ENCODE assay signal across 9 cellular contexts in genomic region chr13:101942038-101942437, GRCh38.
DNase-seq lines count a peak whose midpoint lies in the region; ATAC-seq and TF ChIP-seq lines count a peak whose summit lies in the region.
"Had no signal": no experiment of that assay in that cellular context is flagged by ENCODE, and none has a peak within 500 bp of the region (broad histone marks: within the 10 kb centered on the region; RNA-seq: fewer than 3 reads in every experiment).

No MANE protein-coding gene starts in this region.

- no peaks in the 10 kb centered on the region for H3K9me3 ChIP-seq in neuronal stem cell (replicated peaks in 1 of 2; ENCODE audit: control insufficient read depth in 2 of 2, insufficient read depth in 1 of 2, low read depth in 1 of 2, low read length in 2 of 2)

- no peak overlapping the region for H3K4ac ChIP-seq in neuronal stem cell (ENCODE audit: low read length)

- no peak overlapping the region for H3K18ac ChIP-seq in neuronal stem cell (ENCODE audit: low read length)

- H3K9ac ChIP-seq in neuronal stem cell (ENCODE audit: low read depth, low read length, poor library complexity): no peak overlapping the region

- peaks cover 0 to 2% (median 0%) of the 10 kb centered on the region in 3 experiments for H3K27me3 ChIP-seq in neuronal stem cell (ENCODE audit: control insufficient read depth in 3 of 3, insufficient read depth in 3 of 3, low read depth in 1 of 3, low read length in 3 of 3)

- H3K27ac ChIP-seq in neuronal stem cell (replicated peaks; ENCODE audit: low read length): no peak overlapping the region

- intact Hi-C loops in Right ventricle myocardium inferior (cut with DNase I): loop anchor here (1.0 to 10.0 kb wide), 6 partner anchors 70 to 615 kb away; partner anchors contain the start of gene FGF14
- intact Hi-C loops in cardiac septum (cut with DNase I): loop anchor here (2.0 to 10.0 kb wide), 3 partner anchors 153 to 613 kb away; no protein-coding TSS in a partner anchor

- H3K79me1 ChIP-seq in neuronal stem cell (ENCODE audit: low read depth, low read length): no peaks in the 10 kb centered on the region

- H4K8ac ChIP-seq in neuronal stem cell (ENCODE audit: low read depth, low read length): no peak overlapping the region

- H2BK120ac ChIP-seq in neuronal stem cell (ENCODE audit: low read depth, low read length): no peak overlapping the region

- H3K23ac ChIP-seq in neuronal stem cell (ENCODE audit: low read depth, low read length, poor library complexity): no peak overlapping the region

- peak; percentile 92 for TF ChIP-seq CTCF in epithelial cell of proximal tubule (conservative IDR thresholded peaks at IDR 0.05; ENCODE audit: low read depth, low read length)

- H2BK15ac ChIP-seq in neuronal stem cell (ENCODE audit: low read length): no peak overlapping the region

- no peak overlapping the region for H3K14ac ChIP-seq in neuronal stem cell (ENCODE audit: low read length)

- ATAC-seq in Right ventricle myocardium inferior (peak; percentile 89), HG03460 (IDR thresholded peaks at IDR 0.05; ENCODE audit: unreplicated experiment) (peak; percentile 57), HG02623 (IDR thresholded peaks at IDR 0.05; ENCODE audit: unreplicated experiment) (no peak)

- no peaks in the 10 kb centered on the region for H3K36me3 ChIP-seq in neuronal stem cell (replicated peaks in 1 of 2; ENCODE audit: control insufficient read depth in 2 of 2, insufficient read depth in 2 of 2, low read length in 2 of 2)

- DNase-seq in Right ventricle myocardium inferior (ENCODE audit: missing footprints) (no peak), cardiac septum (ENCODE audit: low spot score) (no peak), NCI-H748 treated with DMSO at 0.1 percent for 48 hours (lab: John Stamatoyannopoulos, UW) (peak; percentile 85), epithelial cell of proximal tubule (ENCODE audit: low read depth) (peak; percentile 18), neuronal stem cell (ENCODE audit: low spot score) (peak; percentile 54), T-helper 9 cell (no peak)
- DNase-seq: activated naive CD8-positive, alpha-beta T cell treated with anti-CD3 and anti-CD28 coated beads, Interleukin-2, amount 10 ng/mL, durations not matched to agents 7 days and 5 days had no signal

- H3K4me3 ChIP-seq in epithelial cell of proximal tubule (ENCODE audit: low read depth, low read length) (no peak overlapping the region), neuronal stem cell (ENCODE audit: low read length in 2 of 2) (no peak overlapping the region)

- H2AFZ ChIP-seq in neuronal stem cell (ENCODE audit: low read length): no peak overlapping the region

- H2BK5ac ChIP-seq in neuronal stem cell (ENCODE audit: low read length): no peak overlapping the region

- H3K4me2 ChIP-seq in neuronal stem cell (ENCODE audit: insufficient read depth, low read length, poor library complexity, severe bottlenecking): no peak overlapping the region

- no peaks in the 10 kb centered on the region for H3K4me1 ChIP-seq in neuronal stem cell (ENCODE audit: control insufficient read depth in 2 of 2, insufficient read depth in 1 of 2, low read depth in 1 of 2, low read length in 2 of 2)

- H2BK12ac ChIP-seq in neuronal stem cell (ENCODE audit: low read length): no peak overlapping the region

- no peak overlapping the region for H2AK5ac ChIP-seq in neuronal stem cell (ENCODE audit: low read depth, low read length)

- WGBS in neuronal stem cell (ENCODE audit: extremely low coverage in 2 of 2, insufficient read length in 2 of 2, insufficient replicate concordance in 1 of 2), 2 donors: no CpG with 5 or more reads among the region's 1 CpG

- H4K91ac ChIP-seq in neuronal stem cell (ENCODE audit: low read depth, low read length, poor library complexity): no peak overlapping the region

Comparison
In these comparisons a context has a peak if more than half of its experiments do, and no peak if none do; other contexts are left out.
1. DNase-seq: peak in NCI-H748 treated with DMSO at 0.1 percent for 48 hours (single experiment), epithelial cell of proximal tubule (single experiment) and neuronal stem cell (single experiment); none in Right ventricle myocardium inferior (single experiment), cardiac septum (single experiment) and T-helper 9 cell (single experiment).